21 cellular contexts compared by ENCODE assay signal in the genomic region with DNA sequence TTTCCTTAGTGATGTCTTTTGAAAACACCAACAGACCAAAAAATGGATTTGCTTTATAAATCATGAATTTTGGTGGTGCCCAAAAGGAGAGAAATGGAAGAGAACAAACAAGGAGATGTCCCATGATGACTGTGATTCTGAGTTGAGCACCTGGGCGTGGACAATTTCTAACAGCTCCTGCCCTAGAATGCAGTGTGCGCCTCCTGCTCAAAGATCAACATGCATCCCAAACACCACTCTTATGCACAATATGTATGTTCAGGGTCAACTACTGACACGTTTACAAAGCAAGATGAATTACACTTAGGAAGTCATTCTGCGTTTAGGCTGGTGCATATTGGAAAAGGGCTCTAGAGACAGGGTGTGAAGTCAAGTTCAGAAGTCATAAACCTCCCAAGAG.
DNase-seq lines count a peak whose midpoint lies in the region; ATAC-seq and TF ChIP-seq lines count a peak whose summit lies in the region.
"Had no signal": no experiment of that assay in that cellular context is flagged by ENCODE, and none has a peak within 500 bp of the region (broad histone marks: within the 10 kb centered on the region; RNA-seq: fewer than 3 reads in every experiment).

No MANE protein-coding gene starts in this region.

- H3K27me3 ChIP-seq in hepatocyte (no peaks in the 10 kb centered on the region), neutrophil (no peaks in the 10 kb centered on the region), vagina (no peaks in the 10 kb centered on the region), sigmoid colon (no peaks in the 10 kb centered on the region)
- H3K27me3 ChIP-seq: BLaER1 had no signal

- H3K4me3 ChIP-seq in hepatocyte (no peak overlapping the region), neutrophil (ENCODE audit: low read depth in 1 of 2, low read length in 1 of 2) (no peak overlapping the region), vagina (no peak overlapping the region), sigmoid colon (no peak overlapping the region)
- H3K4me3 ChIP-seq: BLaER1, GM12878 had no signal

- H3K79me2 ChIP-seq in hepatocyte: peaks cover 87% of the 10 kb centered on the region

- peaks cover 13% of the 10 kb centered on the region for H3K4me1 ChIP-seq in hepatocyte (ENCODE audit: insufficient read depth)
- H3K4me1 ChIP-seq in neutrophil (ENCODE audit: control insufficient read depth in 1 of 2, insufficient read depth in 1 of 2, low read depth in 1 of 2, low read length in 1 of 2): peaks cover 37 to 54% of the 10 kb centered on the region in 2 experiments
- peaks cover 56% of the 10 kb centered on the region for H3K4me1 ChIP-seq in vagina
- peaks cover 0 to 36% (median 7%) of the 10 kb centered on the region in 4 donors for H3K4me1 ChIP-seq in sigmoid colon

- no peak for TF ChIP-seq CTCF in hepatocyte (IDR thresholded peaks at IDR 0.05; ENCODE audit: poor library complexity)
- no peak for TF ChIP-seq CTCF in neutrophil (IDR thresholded peaks at IDR 0.05)
- TF ChIP-seq CTCF in vagina (IDR thresholded peaks at IDR 0.05): no peak
- TF ChIP-seq CTCF in sigmoid colon (IDR thresholded peaks at IDR 0.05): no peak

- no peak for ATAC-seq in GM18520 (IDR thresholded peaks at IDR 0.05; ENCODE audit: unreplicated experiment)
- ATAC-seq in sciatic nerve: no peak
- ATAC-seq: GM12878, Panc1 had no signal

- H3K4me2 ChIP-seq in hepatocyte: peak overlapping the region; percentile 46
- H3K4me2 ChIP-seq: BLaER1, SK-N-SH had no signal

- intact Hi-C loops in vagina (cut with DNase I): no loop called here
- intact Hi-C loops in sigmoid colon (cut with DNase I): no loop called here
- intact Hi-C loops in sciatic nerve (cut with DNase I): no loop called here

- DNase-seq in DMS53 (lab: John Stamatoyannopoulos, UW): peak; percentile 42
- DNase-seq in DMS53 treated with DMSO at 0.1 percent for 48 hours (lab: John Stamatoyannopoulos, UW; ENCODE audit: unreplicated experiment): no peak
- DNase-seq in hepatocyte (ENCODE audit: low spot score): no peak
- DNase-seq in vagina (ENCODE audit: extremely low spot score in 2 of 2): no peak
- DNase-seq in sigmoid colon: no peak
- DNase-seq in sciatic nerve (ENCODE audit: low spot score): no peak
- DNase-seq: ACHN; CD4-positive, alpha-beta T cell; COR-L47; DND-41; Karpas-422; NCI-H187; NCI-H774; SIG-M5; SK-N-SH had no signal

- H2AFZ ChIP-seq in hepatocyte: no peak overlapping the region

- TF ChIP-seq POLR2A in vagina (IDR thresholded peaks at IDR 0.05) (no peak), sigmoid colon (IDR thresholded peaks at IDR 0.05) (no peak)

- 65% methylated on average over 4 of the region's 4 CpGs for WGBS in hepatocyte (ENCODE audit: low lambda C conversion rate, missing lambda C conversion rate)
- WGBS in sigmoid colon, 2 donors: 50 to 79% methylated on average over 4 of the region's 4 CpGs

- H3K9me2 ChIP-seq in hepatocyte (replicated peaks; ENCODE audit: insufficient read depth): no peaks in the 10 kb centered on the region
- H3K9me2 ChIP-seq: SK-N-SH had no signal

- peak overlapping the region; percentile 18 for H3K27ac ChIP-seq in hepatocyte
- peak overlapping the region; percentile 46 for H3K27ac ChIP-seq in neutrophil
- H3K27ac ChIP-seq in vagina: peak overlapping the region; percentile 26
- H3K27ac ChIP-seq in sigmoid colon: no peak overlapping the region
- H3K27ac ChIP-seq: 22Rv1, BLaER1 had no signal

- peaks cover 68% of the 10 kb centered on the region for H4K20me1 ChIP-seq in hepatocyte (ENCODE audit: insufficient read depth, poor library complexity, severe bottlenecking)

- TF ChIP-seq EP300 in sigmoid colon (IDR thresholded peaks at IDR 0.05): no peak

- H3K9me3 ChIP-seq in hepatocyte (ENCODE audit: low read depth) (no peaks in the 10 kb centered on the region), neutrophil (no peaks in the 10 kb centered on the region), vagina (no peaks in the 10 kb centered on the region), sigmoid colon (no peaks in the 10 kb centered on the region)
- H3K9me3 ChIP-seq: BLaER1, SK-N-SH had no signal

- H3K36me3 ChIP-seq in hepatocyte (replicated peaks; ENCODE audit: insufficient read depth, low read depth): no peaks in the 10 kb centered on the region
- peaks cover 19% of the 10 kb centered on the region for H3K36me3 ChIP-seq in neutrophil
- H3K36me3 ChIP-seq in vagina: no peaks in the 10 kb centered on the region
- H3K36me3 ChIP-seq in sigmoid colon: no peaks in the 10 kb centered on the region

Comparison
In these comparisons a context has a peak if more than half of its experiments do, and no peak if none do; other contexts are left out.
1. H3K27ac ChIP-seq: peak in hepatocyte (single experiment), neutrophil (single experiment) and vagina (single experiment); none in sigmoid colon (0 of 4).